ENCODE assay signal across 22 cellular contexts in genomic region chr2:186105016-186105415, GRCh38.
"Had no signal": no experiment of that assay in that cellular context is flagged by ENCODE, and none has a peak within 500 bp of the region (broad histone marks: within the 10 kb centered on the region; RNA-seq: fewer than 3 reads in every experiment).

No MANE protein-coding gene starts in this region.

- H3K4me3 Mint-ChIP-seq: activated CD4-positive, alpha-beta memory T cell treated with anti-CD3 and anti-CD28 coated beads, Interleukin-2, amount 10 ng/mL, durations not matched to agents 7 days and 5 days; activated CD8-positive, alpha-beta memory T cell treated with anti-CD3 and anti-CD28 coated beads, Interleukin-2, amount 10 ng/mL, durations not matched to agents 7 days and 5 days; activated naive CD8-positive, alpha-beta T cell treated with anti-CD3 and anti-CD28 coated beads, Interleukin-2, amount 10 ng/mL, durations not matched to agents 7 days and 5 days; central memory CD8-positive, alpha-beta T cell; nephron progenitor cell; T-helper 2 cell treated with Interferon-gamma antibody and Interleukin-4, amounts not matched to agents 5 μg/mL and 100 μg/mL, for 36 hours had no signal

- H3K27me3 ChIP-seq: brain microvascular endothelial cell, gastrocnemius medialis, right atrium auricular region, tibial artery had no signal

- H3K9me3 Mint-ChIP-seq: activated CD4-positive, alpha-beta memory T cell treated with anti-CD3 and anti-CD28 coated beads, Interleukin-2, amount 10 ng/mL, durations not matched to agents 7 days and 5 days; nephron progenitor cell; T-helper 2 cell treated with Interferon-gamma antibody and Interleukin-4, amounts not matched to agents 5 μg/mL and 100 μg/mL, for 36 hours had no signal

- H3K9me3 ChIP-seq: gastrocnemius medialis, right atrium auricular region, tibial artery had no signal

- H3K4me3 ChIP-seq: gastrocnemius medialis, right atrium auricular region, tibial artery had no signal

- H3K4me1 ChIP-seq: gastrocnemius medialis, tibial artery had no signal

- H3K27ac Mint-ChIP-seq: activated CD4-positive, alpha-beta memory T cell treated with anti-CD3 and anti-CD28 coated beads, Interleukin-2, amount 10 ng/mL, durations not matched to agents 7 days and 5 days; activated CD8-positive, alpha-beta memory T cell treated with anti-CD3 and anti-CD28 coated beads, Interleukin-2, amount 10 ng/mL, durations not matched to agents 7 days and 5 days; activated naive CD8-positive, alpha-beta T cell treated with anti-CD3 and anti-CD28 coated beads, Interleukin-2, amount 10 ng/mL, durations not matched to agents 7 days and 5 days; nephron progenitor cell; T-helper 2 cell treated with Interferon-gamma antibody and Interleukin-4, amounts not matched to agents 5 μg/mL and 100 μg/mL, for 36 hours had no signal

- H3K27ac ChIP-seq: brain microvascular endothelial cell, gastrocnemius medialis, right atrium auricular region, tibial artery had no signal

- H3K36me3 Mint-ChIP-seq: activated CD8-positive, alpha-beta memory T cell treated with anti-CD3 and anti-CD28 coated beads, Interleukin-2, amount 10 ng/mL, durations not matched to agents 7 days and 5 days; activated naive CD8-positive, alpha-beta T cell treated with anti-CD3 and anti-CD28 coated beads, Interleukin-2, amount 10 ng/mL, durations not matched to agents 7 days and 5 days had no signal

- DNase-seq: activated CD4-positive, alpha-beta memory T cell treated with anti-CD3 and anti-CD28 coated beads, Interleukin-2, amount 10 ng/mL, durations not matched to agents 7 days and 5 days; activated CD4-positive, alpha-beta T cell treated with anti-CD3 and anti-CD28 coated beads for 48 hours; activated CD4-positive, CD25-positive, alpha-beta regulatory T cell; activated CD8-positive, alpha-beta memory T cell treated with anti-CD3 and anti-CD28 coated beads, Interleukin-2, amount 10 ng/mL, durations not matched to agents 7 days and 5 days; activated naive CD4-positive, alpha-beta T cell; activated naive CD8-positive, alpha-beta T cell treated with anti-CD3 and anti-CD28 coated beads, Interleukin-2, amount 10 ng/mL, durations not matched to agents 7 days and 5 days; anterior cingulate cortex; brain microvascular endothelial cell; effector CD8-positive, alpha-beta T cell; gastrocnemius medialis; midbrain; nephron progenitor cell; occipital lobe; stimulated activated CD4-positive, alpha-beta T cell treated with anti-CD3 and anti-CD28 coated beads, Interleukin-2, amount 100 ng/mL, for 24 hours; stimulated activated naive CD4-positive, alpha-beta T cell treated with Interleukin-2 at 50 U/mL for 16 hours; substantia nigra; tibial artery had no signal

- H3K27me3 Mint-ChIP-seq: activated CD4-positive, alpha-beta memory T cell treated with anti-CD3 and anti-CD28 coated beads, Interleukin-2, amount 10 ng/mL, durations not matched to agents 7 days and 5 days; activated CD8-positive, alpha-beta memory T cell treated with anti-CD3 and anti-CD28 coated beads, Interleukin-2, amount 10 ng/mL, durations not matched to agents 7 days and 5 days; activated naive CD8-positive, alpha-beta T cell treated with anti-CD3 and anti-CD28 coated beads, Interleukin-2, amount 10 ng/mL, durations not matched to agents 7 days and 5 days; central memory CD8-positive, alpha-beta T cell had no signal

- ATAC-seq: activated CD8-positive, alpha-beta memory T cell treated with anti-CD3 and anti-CD28 coated beads, Interleukin-2, amount 10 ng/mL, durations not matched to agents 7 days and 5 days; gastrocnemius medialis; left lobe of liver had no signal

- H3K36me3 ChIP-seq: brain microvascular endothelial cell, gastrocnemius medialis, right atrium auricular region, tibial artery had no signal

- FAIRE-seq: keratinocyte had no signal

- H3K4me1 Mint-ChIP-seq: activated CD4-positive, alpha-beta memory T cell treated with anti-CD3 and anti-CD28 coated beads, Interleukin-2, amount 10 ng/mL, durations not matched to agents 7 days and 5 days; activated CD8-positive, alpha-beta memory T cell treated with anti-CD3 and anti-CD28 coated beads, Interleukin-2, amount 10 ng/mL, durations not matched to agents 7 days and 5 days; activated naive CD8-positive, alpha-beta T cell treated with anti-CD3 and anti-CD28 coated beads, Interleukin-2, amount 10 ng/mL, durations not matched to agents 7 days and 5 days; central memory CD8-positive, alpha-beta T cell; nephron progenitor cell had no signal
